Comparison of ENCODE assay signal across 8 cellular contexts in genomic region chr1:165598676-165599059, GRCh38. TPM values are rescaled to one million over a fixed set of nuclear protein-coding genes. Genes with fewer than 3 reads are reported as not detected.
DNase-seq lines count a peak whose midpoint lies in the region; ATAC-seq and TF ChIP-seq lines count a peak whose summit lies in the region.

No MANE protein-coding gene starts in this region.

- H3K4me3 ChIP-seq in adipocyte (ENCODE audit: low read length): peak overlapping the region; percentile 88
- peak overlapping the region; percentile 32 to 70 (median 52) for H3K4me3 ChIP-seq in tibial nerve

- TF ChIP-seq EP300 in tibial nerve (IDR thresholded peaks at IDR 0.05): no peak

- H3K4me1 ChIP-seq in adipocyte (ENCODE audit: control insufficient read depth, insufficient read depth, low read length): peaks cover 16% of the 10 kb centered on the region
- H3K4me1 ChIP-seq in tibial nerve: peaks cover 0 to 28% (median 5%) of the 10 kb centered on the region in 4 donors

- H3K36me3 ChIP-seq in adipocyte (ENCODE audit: control insufficient read depth, insufficient read depth, low read length, severe bottlenecking) (no peaks in the 10 kb centered on the region), tibial nerve (no peaks in the 10 kb centered on the region)

- no peak for ATAC-seq in stimulated activated naive CD8-positive, alpha-beta T cell treated with anti-CD3 and anti-CD28 coated beads, Interleukin-15, Interleukin-2, amounts not matched to agents 100 U/mL and 50 U/mL, for 24 hours
- ATAC-seq in left lobe of liver: peak; percentile 23
- no peak for ATAC-seq in omental fat pad (ENCODE audit: low FRiP score)
- ATAC-seq in HG02973 (IDR thresholded peaks at IDR 0.05; ENCODE audit: unreplicated experiment): no peak

- H3K9me3 Mint-ChIP-seq in stimulated activated naive CD8-positive, alpha-beta T cell treated with anti-CD3 and anti-CD28 coated beads, Interleukin-15, Interleukin-2, amounts not matched to agents 100 ng/mL and 50 ng/mL, for 24 hours: no peaks in the 10 kb centered on the region

- TF ChIP-seq POLR2A in tibial nerve (IDR thresholded peaks at IDR 0.05): no peak

- no peak for DNase-seq in stimulated activated naive CD8-positive, alpha-beta T cell treated with anti-CD3 and anti-CD28 coated beads, Interleukin-15, Interleukin-2, amounts not matched to agents 100 U/mL and 50 U/mL, for 24 hours
- DNase-seq in adipocyte (ENCODE audit: low read depth): no peak
- DNase-seq in left lobe of liver (ENCODE audit: low spot score): no peak
- no peak for DNase-seq in tibial nerve (ENCODE audit: low spot score in 2 of 2)
- DNase-seq in omental fat pad (ENCODE audit: low spot score): no peak
- no peak for DNase-seq in GDM1 (lab: John Stamatoyannopoulos, UW)

- 16 to 18% methylated on average over 3 of the region's 3 CpGs for WGBS in tibial nerve, 2 donors

- H3K9me3 ChIP-seq in adipocyte (ENCODE audit: control insufficient read depth, low read length) (no peaks in the 10 kb centered on the region), tibial nerve (no peaks in the 10 kb centered on the region)

- H3K36me3 Mint-ChIP-seq in stimulated activated naive CD8-positive, alpha-beta T cell treated with anti-CD3 and anti-CD28 coated beads, Interleukin-15, Interleukin-2, amounts not matched to agents 100 ng/mL and 50 ng/mL, for 24 hours (ENCODE audit: low read depth): no peaks in the 10 kb centered on the region

- H3K9ac ChIP-seq in adipocyte (ENCODE audit: low read length): peak overlapping the region; percentile 81

- peak overlapping the region; percentile 93 for H3K27ac Mint-ChIP-seq in stimulated activated naive CD8-positive, alpha-beta T cell treated with anti-CD3 and anti-CD28 coated beads, Interleukin-15, Interleukin-2, amounts not matched to agents 100 ng/mL and 50 ng/mL, for 24 hours

- peak overlapping the region; percentile 49 to 88 (median 84) for H3K27ac ChIP-seq in tibial nerve

- H3K27me3 ChIP-seq in adipocyte (replicated peaks; ENCODE audit: control insufficient read depth, insufficient read depth, low read length) (peaks cover 10% of the 10 kb centered on the region), tibial nerve (no peaks in the 10 kb centered on the region)

- TF ChIP-seq CTCF in tibial nerve (IDR thresholded peaks at IDR 0.05): no peak
- no peak for TF ChIP-seq CTCF in omental fat pad (IDR thresholded peaks at IDR 0.05)

- peaks cover 37% of the 10 kb centered on the region for H3K4me1 Mint-ChIP-seq in stimulated activated naive CD8-positive, alpha-beta T cell treated with anti-CD3 and anti-CD28 coated beads, Interleukin-15, Interleukin-2, amounts not matched to agents 100 ng/mL and 50 ng/mL, for 24 hours (ENCODE audit: low read depth)

- peaks cover 35% of the 10 kb centered on the region for H3K27me3 Mint-ChIP-seq in stimulated activated naive CD8-positive, alpha-beta T cell treated with anti-CD3 and anti-CD28 coated beads, Interleukin-15, Interleukin-2, amounts not matched to agents 100 ng/mL and 50 ng/mL, for 24 hours

- H3K4me3 Mint-ChIP-seq in stimulated activated naive CD8-positive, alpha-beta T cell treated with anti-CD3 and anti-CD28 coated beads, Interleukin-15, Interleukin-2, amounts not matched to agents 100 ng/mL and 50 ng/mL, for 24 hours: peak overlapping the region; percentile 89

RNA-seq across cellular contexts. Expression of gene MGST3, which starts 32.4 kb away (rescaled TPM):
- total RNA-seq in left lobe of liver: 79.8 TPM
- 100 to 1,000 TPM; 106 to 175 (median 157) TPM for total RNA-seq in tibial nerve
- total RNA-seq in omental fat pad: 100 to 1,000 TPM; 250 to 616 (median 291) TPM

RNA-seq across cellular contexts. Expression of gene LRRC52, which starts 54.9 kb away (rescaled TPM):
- total RNA-seq in left lobe of liver (not detected), tibial nerve (not detected), omental fat pad (not detected)
